ENCODE assay signal across 8 cellular contexts in the genomic region with DNA sequence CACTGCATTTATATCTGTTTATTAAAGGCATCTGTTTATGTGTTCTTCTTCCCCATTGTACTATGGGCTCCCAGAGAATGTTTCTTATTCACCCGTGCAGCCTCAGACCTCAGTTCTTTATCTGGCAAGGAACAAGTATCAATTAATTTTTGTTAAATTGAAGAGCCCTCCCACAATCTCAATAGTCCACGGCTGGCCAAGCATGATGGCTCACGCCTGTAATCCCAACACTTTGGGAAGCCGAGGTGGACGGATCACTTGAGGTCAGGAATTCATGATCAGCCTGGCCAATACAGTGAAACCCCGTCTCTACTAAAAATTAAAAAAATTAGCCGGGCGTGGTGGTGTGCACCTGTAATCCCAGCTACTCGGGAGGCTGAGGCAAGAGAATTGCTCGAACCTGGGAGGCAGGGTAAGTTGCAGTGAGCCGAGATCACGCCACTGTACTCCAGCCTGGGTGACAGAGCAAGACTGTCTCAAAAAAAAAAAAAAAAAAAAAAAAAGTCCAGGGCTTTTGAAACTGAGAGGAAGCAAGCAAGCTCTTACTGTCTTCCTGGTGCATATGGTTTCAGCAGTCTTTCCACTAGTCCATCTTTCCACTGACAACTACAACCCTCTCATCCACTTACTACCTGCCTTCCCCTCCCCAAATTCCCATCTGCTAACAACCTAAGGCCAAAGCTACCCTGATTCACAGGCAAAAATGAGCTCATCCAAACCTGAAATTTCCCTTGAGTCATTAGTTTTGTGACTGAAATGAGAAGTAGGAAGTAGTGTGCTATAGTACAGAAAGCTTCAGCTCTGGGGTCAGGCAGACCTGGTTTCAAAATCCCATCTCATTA. TPM values are rescaled to one million over a fixed set of nuclear protein-coding genes. Genes with fewer than 3 reads are reported as not detected.
DNase-seq lines count a peak whose midpoint lies in the region; ATAC-seq and TF ChIP-seq lines count a peak whose summit lies in the region.

No MANE protein-coding gene starts in this region.

- no peaks in the 10 kb centered on the region for H3K9me3 Mint-ChIP-seq in T-cell
- no peaks in the 10 kb centered on the region for H3K9me3 Mint-ChIP-seq in nephron progenitor cell

- H3K27me3 Mint-ChIP-seq in T-cell, result no peaks in the 10 kb centered on the region
- H3K27me3 Mint-ChIP-seq in nephron progenitor cell (ENCODE audit: low read depth, poor library complexity), result no peaks in the 10 kb centered on the region

- DNase-seq in T-cell (no peak), nephron progenitor cell (no peak), SHP77 (lab: John Stamatoyannopoulos, UW) (no peak), NCI-H1105 treated with DMSO at 0.1 percent for 48 hours (lab: John Stamatoyannopoulos, UW) (no peak)

- POLR2A ChIA-PET in T-cell (lab: Charles Lee), result interaction anchor here in 1 of 2 donors (0.5 kb wide), 1 partner anchor 319 kb away, joined by 8 read pairs; no protein-coding TSS in a partner anchor

- no peak for TF ChIP-seq CTCF in nephron progenitor cell (IDR thresholded peaks at IDR 0.05)

- H3K27ac Mint-ChIP-seq in T-cell, result peak overlapping the region; percentile 50 to 82
- H3K27ac Mint-ChIP-seq in nephron progenitor cell, result peak overlapping the region; percentile 7

- ATAC-seq in GM18868 (IDR thresholded peaks at IDR 0.05; ENCODE audit: unreplicated experiment), result peak; percentile 72
- peak; percentile 68 for ATAC-seq in HG02678 (IDR thresholded peaks at IDR 0.05; ENCODE audit: unreplicated experiment)
- no peak for ATAC-seq in T-cell (replicated peaks in 1 of 4)
- no peak for ATAC-seq in GM21528 (IDR thresholded peaks at IDR 0.05; ENCODE audit: low FRiP score, unreplicated experiment)
- no peak for ATAC-seq in GM21367 (IDR thresholded peaks at IDR 0.05; ENCODE audit: unreplicated experiment)

- H3K4me1 Mint-ChIP-seq in T-cell, result peaks cover 10 to 13% (median 12%) of the 10 kb centered on the region in 3 donors
- H3K4me1 Mint-ChIP-seq in nephron progenitor cell, result peaks cover 9% of the 10 kb centered on the region

- H3K36me3 Mint-ChIP-seq in T-cell (peaks cover 34% of the 10 kb centered on the region), nephron progenitor cell (ENCODE audit: low read depth) (peaks cover 26% of the 10 kb centered on the region)

- H3K4me3 Mint-ChIP-seq in T-cell (no peak overlapping the region), nephron progenitor cell (no peak overlapping the region)

- CTCF ChIA-PET in T-cell (lab: Charles Lee), result no interaction called here

RNA-seq across cellular contexts. Expression of a gene that starts 2.3 kb away (rescaled TPM):
- total RNA-seq in T-cell, result under 1 TPM; 0.16 to 0.85 (median 0.44) TPM

Comparison
In these comparisons a context has a peak if more than half of its experiments do, and no peak if none do; other contexts are left out.
1. ATAC-seq: peak in GM18868 (single experiment) and HG02678 (single experiment); none in T-cell (0 of 4), GM21528 (single experiment) and GM21367 (single experiment).